ENCODE assay signal across 8 cellular contexts in genomic region chr2:85579266-85579935, GRCh38. TPM values are rescaled to one million over a fixed set of nuclear protein-coding genes. Genes with fewer than 3 reads are reported as not detected.
A peak's percentile ranks its signal among the peaks of the same experiment; 100 is the strongest.
DNase-seq lines count a peak whose midpoint lies in the region; ATAC-seq and TF ChIP-seq lines count a peak whose summit lies in the region.

No MANE protein-coding gene starts in this region.

- 17% methylated on average over 5 of the region's 6 CpGs for WGBS in mammary epithelial cell (ENCODE audit: low coverage, missing lambda C conversion rate)

- H3K4me3 Mint-ChIP-seq in activated naive CD4-positive, alpha-beta T cell treated with anti-CD3 and anti-CD28 coated beads, Interleukin-2, amount 50 U/mL, for 24 hours: peak overlapping the region; percentile 91

- peak overlapping the region; percentile 74 for H3K9ac ChIP-seq in mammary epithelial cell (ENCODE audit: insufficient read depth, low read length)

- H3K4me1 ChIP-seq in mammary epithelial cell (ENCODE audit: insufficient read depth, low read length) (peaks cover 19% of the 10 kb centered on the region), mononuclear cell (ENCODE audit: insufficient read depth, low read length) (peaks cover 68% of the 10 kb centered on the region)

- no peaks in the 10 kb centered on the region for H4K20me1 ChIP-seq in mammary epithelial cell (ENCODE audit: insufficient read depth, low read length)

- H3K36me3 Mint-ChIP-seq in activated naive CD4-positive, alpha-beta T cell treated with anti-CD3 and anti-CD28 coated beads, Interleukin-2, amount 50 U/mL, for 24 hours: no peaks in the 10 kb centered on the region

- H3K27ac Mint-ChIP-seq in activated naive CD4-positive, alpha-beta T cell treated with anti-CD3 and anti-CD28 coated beads, Interleukin-2, amount 50 U/mL, for 24 hours: peak overlapping the region; percentile 83

- dilution Hi-C loops in mammary epithelial cell (cut with HindIII; ENCODE audit: low sequenced_read_pairs): loop anchor here (10.0 kb wide), 1 partner anchor 255 kb away; the partner anchor contains the start of gene TGOLN2

- H3K4me3 ChIP-seq in mammary epithelial cell (replicated peaks in 1 of 3; ENCODE audit: insufficient read depth in 1 of 3, low read depth in 2 of 3, low read length in 3 of 3) (peak overlapping the region; percentile 70 to 82 (median 77)), mononuclear cell (ENCODE audit: low read length) (peak overlapping the region; percentile 62)

- TF ChIP-seq CTCF in mammary epithelial cell (conservative IDR thresholded peaks at IDR 0.05 in 1 of 2, IDR thresholded peaks at IDR 0.05 in 1 of 2; ENCODE audit: extremely low read depth in 1 of 2, insufficient read depth in 1 of 2, low read depth in 1 of 2, low read length in 2 of 2): no peak

- DNase-seq in activated naive CD4-positive, alpha-beta T cell treated with Interleukin-2 at 50 U/mL for 16 hours: no peak
- DNase-seq in mammary epithelial cell (no peak), NCI-H1436 treated with DMSO at 0.1 percent for 48 hours (lab: John Stamatoyannopoulos, UW) (no peak)
- DNase-seq in stimulated activated CD4-positive, alpha-beta T cell treated with anti-CD3 and anti-CD28 coated beads, Interleukin-12 subunit alpha, Interleukin-12 subunit beta, amount 100 ng/mL, for 4 hours: no peak
- no peak for DNase-seq in effector CD8-positive, alpha-beta T cell (lab: John Stamatoyannopoulos, UW)

- H3K27me3 Mint-ChIP-seq in activated naive CD4-positive, alpha-beta T cell treated with anti-CD3 and anti-CD28 coated beads, Interleukin-2, amount 50 U/mL, for 24 hours: no peaks in the 10 kb centered on the region

- peak overlapping the region; percentile 85 for H3K4me2 ChIP-seq in mammary epithelial cell (ENCODE audit: insufficient read depth, low read depth, low read length)

- BruUV-seq in mammary epithelial cell (replicated peaks; lab: Mats Ljungman, UMichigan): no TSS peak

- peak overlapping the region; percentile 40 for H2AFZ ChIP-seq in mammary epithelial cell (ENCODE audit: low read depth, low read length)

- H3K9me3 ChIP-seq in mammary epithelial cell (replicated peaks; ENCODE audit: insufficient read depth, low read length) (no peaks in the 10 kb centered on the region), mononuclear cell (ENCODE audit: low read depth, low read length) (no peaks in the 10 kb centered on the region)

- H3K36me3 ChIP-seq in mammary epithelial cell (ENCODE audit: insufficient read depth, low read length): peaks cover 8% of the 10 kb centered on the region

- in situ Hi-C loops in mammary epithelial cell (cut with MboI; ENCODE audit: low sequenced_read_pairs in 2 of 2): no loop called here

- H3K27ac ChIP-seq in mammary epithelial cell (ENCODE audit: insufficient read depth, low read depth, low read length): peak overlapping the region; percentile 52

- intact Hi-C loops in mammary epithelial cell (cut with micrococcal nuclease): loop anchor here (2.0 kb wide), 1 partner anchor 23 kb away; the partner anchor contains the start of gene TMEM150A

- ATAC-seq in HG03280 (IDR thresholded peaks at IDR 0.05; ENCODE audit: unreplicated experiment): no peak

- CTCF ChIA-PET in mammary epithelial cell (lab: Charles Lee; ENCODE audit: low non-redundant PET): no interaction called here

- H3K9me3 Mint-ChIP-seq in activated naive CD4-positive, alpha-beta T cell treated with anti-CD3 and anti-CD28 coated beads, Interleukin-2, amount 50 U/mL, for 24 hours: no peaks in the 10 kb centered on the region

- H3K79me2 ChIP-seq in mammary epithelial cell (ENCODE audit: insufficient read depth, low read length): peaks cover 39% of the 10 kb centered on the region

- no peaks in the 10 kb centered on the region for H3K27me3 ChIP-seq in mammary epithelial cell (ENCODE audit: insufficient read depth, low read length)
- no peaks in the 10 kb centered on the region for H3K27me3 ChIP-seq in mononuclear cell (ENCODE audit: insufficient read depth, low read length)

- H3K4me1 Mint-ChIP-seq in activated naive CD4-positive, alpha-beta T cell treated with anti-CD3 and anti-CD28 coated beads, Interleukin-2, amount 50 U/mL, for 24 hours: peaks cover 57% of the 10 kb centered on the region

RNA-seq across cellular contexts. Expression of gene VAMP8, which starts 2.0 kb away (rescaled TPM):
- total RNA-seq in mammary epithelial cell (100 to 1,000 TPM in 1 of 2 donors, 10 to 100 TPM in 1; 94.0 to 166 TPM), mononuclear cell (27.6 TPM)
- 327 TPM for polyA plus RNA-seq in mammary epithelial cell
- 42.7 TPM for polyA minus RNA-seq in mammary epithelial cell

RNA-seq across cellular contexts. Expression of gene VAMP5, which starts 4.8 kb away (rescaled TPM):
- total RNA-seq in mammary epithelial cell (1 to 10 TPM; 2.2 to 7.3 TPM), mononuclear cell (8.9 TPM)
- polyA plus RNA-seq in mammary epithelial cell: 6.0 TPM
- 10.2 TPM for polyA minus RNA-seq in mammary epithelial cell

RNA-seq across cellular contexts. Expression of gene RNF181, which starts 16.1 kb away (rescaled TPM):
- total RNA-seq in mammary epithelial cell (100 to 1,000 TPM; 101 to 109 TPM), mononuclear cell (55.9 TPM)
- 269 TPM for polyA plus RNA-seq in mammary epithelial cell
- 193 TPM for polyA minus RNA-seq in mammary epithelial cell

RNA-seq across cellular contexts. Expression of gene GGCX, which starts 18.1 kb away (rescaled TPM):
- total RNA-seq in mammary epithelial cell: 10 to 100 TPM; 42.7 to 43.3 TPM
- 42.4 TPM for polyA plus RNA-seq in mammary epithelial cell
- polyA minus RNA-seq in mammary epithelial cell: 59.1 TPM
- total RNA-seq in mononuclear cell: 11.0 TPM

RNA-seq across cellular contexts. Expression of gene TMEM150A, which starts 23.1 kb away (rescaled TPM):
- total RNA-seq in mammary epithelial cell (10 to 100 TPM; 12.5 to 14.2 TPM), mononuclear cell (3.1 TPM)
- 11.4 TPM for polyA plus RNA-seq in mammary epithelial cell
- polyA minus RNA-seq in mammary epithelial cell: 19.7 TPM
